8 cellular contexts compared by ENCODE assay signal in genomic region chr16:85390511-85391174, GRCh38.
DNase-seq lines count a peak whose midpoint lies in the region; ATAC-seq and TF ChIP-seq lines count a peak whose summit lies in the region.

No MANE protein-coding gene starts in this region.

- intact Hi-C loops in CD14-positive monocyte (cut with micrococcal nuclease) (no loop called here), colonic mucosa (cut with DNase I) (loop anchor here (5.0 kb wide), 1 partner anchor 73 kb away; no protein-coding TSS in a partner anchor), natural killer cell (cut with micrococcal nuclease) (no loop called here)

- peaks cover 6 to 16% (median 12%) of the 10 kb centered on the region in 3 donors for H3K27me3 Mint-ChIP-seq in CD14-positive monocyte (ENCODE audit: low read depth in 3 of 3)
- H3K27me3 Mint-ChIP-seq in natural killer cell (ENCODE audit: low read depth in 2 of 2) = peaks cover 0 to 5% of the 10 kb centered on the region in 2 donors
- H3K27me3 Mint-ChIP-seq in endodermal cell (ENCODE audit: insufficient read depth) = no peaks in the 10 kb centered on the region

- H3K9me3 Mint-ChIP-seq in CD14-positive monocyte (peaks cover 0 to 2% (median 0%) of the 10 kb centered on the region in 7 donors), natural killer cell (peaks cover 0 to 3% of the 10 kb centered on the region in 2 donors), endodermal cell (peaks cover 3% of the 10 kb centered on the region)

- DNase-seq in CD14-positive monocyte (ENCODE audit: low spot score) (peak; percentile 29), NB4 (ENCODE audit: low read depth) (peak; percentile 37), colonic mucosa (peak; percentile 89), natural killer cell (peak; percentile 10), endodermal cell (no peak), NCI-H524 treated with DMSO at 0.1 percent for 48 hours (lab: John Stamatoyannopoulos, UW) (no peak)
- DNase-seq in activated CD4-positive, alpha-beta T cell treated with anti-CD3 and anti-CD28 coated beads for 48 hours = no peak

- no peak for ATAC-seq in natural killer cell
- no peak for ATAC-seq in HG03139 (IDR thresholded peaks at IDR 0.05; ENCODE audit: unreplicated experiment)

- no peaks in the 10 kb centered on the region for H3K9me3 ChIP-seq in colonic mucosa
- no peaks in the 10 kb centered on the region for H3K9me3 ChIP-seq in endodermal cell (ENCODE audit: control insufficient read depth, low read length)

- WGBS in endodermal cell (ENCODE audit: insufficient coverage in 1 of 2, insufficient read length in 1 of 2), 2 experiments = 91 to 92% methylated on average over 6 to 19 of the region's 24 CpGs

- no peak overlapping the region for H3K27ac ChIP-seq in colonic mucosa
- H3K27ac ChIP-seq in endodermal cell (ENCODE audit: low read depth, low read length) = no peak overlapping the region

- TF ChIP-seq POLR2A in NB4 (IDR thresholded peaks at IDR 0.05; ENCODE audit: extremely low read depth, insufficient read length) = no peak

- H3K36me3 Mint-ChIP-seq in CD14-positive monocyte (no peaks in the 10 kb centered on the region), natural killer cell (no peaks in the 10 kb centered on the region), endodermal cell (ENCODE audit: low read depth) (no peaks in the 10 kb centered on the region)

- H3K36me3 ChIP-seq in colonic mucosa (no peaks in the 10 kb centered on the region), endodermal cell (ENCODE audit: control insufficient read depth, insufficient read depth, low read length) (no peaks in the 10 kb centered on the region)

- H3K27me3 ChIP-seq in colonic mucosa (no peaks in the 10 kb centered on the region), endodermal cell (ENCODE audit: control insufficient read depth, insufficient read depth, low read length, poor library complexity, severe bottlenecking) (no peaks in the 10 kb centered on the region)

- H3K4me1 ChIP-seq in colonic mucosa (no peaks in the 10 kb centered on the region), endodermal cell (ENCODE audit: control insufficient read depth, insufficient read depth, low read length) (no peaks in the 10 kb centered on the region)

- TF ChIP-seq CTCF in CD14-positive monocyte (IDR thresholded peaks at IDR 0.05) = no peak
- TF ChIP-seq CTCF in NB4 (IDR thresholded peaks at IDR 0.05; ENCODE audit: low read depth, low read length) = no peak
- no peak for TF ChIP-seq CTCF in colonic mucosa (IDR thresholded peaks at IDR 0.05)
- TF ChIP-seq CTCF in natural killer cell (IDR thresholded peaks at IDR 0.05) = no peak
- TF ChIP-seq CTCF in endodermal cell (conservative IDR thresholded peaks at IDR 0.05) = no peak

- H3K27ac Mint-ChIP-seq in CD14-positive monocyte (peak overlapping the region in 1 of 7 donors; percentile 36), natural killer cell (no peak overlapping the region), endodermal cell (no peak overlapping the region)

- H3K4me1 Mint-ChIP-seq in CD14-positive monocyte (no peaks in the 10 kb centered on the region), natural killer cell (no peaks in the 10 kb centered on the region), endodermal cell (peaks cover 14% of the 10 kb centered on the region)

- H3K4me3 Mint-ChIP-seq in CD14-positive monocyte (no peak overlapping the region), natural killer cell (no peak overlapping the region), endodermal cell (no peak overlapping the region)

- H3K9ac ChIP-seq in colonic mucosa (ENCODE audit: low read depth in 2 of 2, low read length in 2 of 2) (no peak overlapping the region), endodermal cell (ENCODE audit: extremely low read depth, low read length, poor library complexity, severe bottlenecking) (no peak overlapping the region)

- H3K4me3 ChIP-seq in NB4 (ENCODE audit: low read depth, low read length) = no peak overlapping the region
- H3K4me3 ChIP-seq in colonic mucosa = no peak overlapping the region
- no peak overlapping the region for H3K4me3 ChIP-seq in endodermal cell (ENCODE audit: low read length)

Comparison
In these comparisons a context has a peak if more than half of its experiments do, and no peak if none do; other contexts are left out.
1. DNase-seq: peak in CD14-positive monocyte (single experiment), NB4 (single experiment), colonic mucosa (single experiment) and natural killer cell (single experiment); none in activated CD4-positive, alpha-beta T cell treated with anti-CD3 and anti-CD28 coated beads for 48 hours (single experiment), endodermal cell (single experiment) and NCI-H524 treated with DMSO at 0.1 percent for 48 hours (single experiment).